ENCODE assay signal across 13 cellular contexts in the genomic region with DNA sequence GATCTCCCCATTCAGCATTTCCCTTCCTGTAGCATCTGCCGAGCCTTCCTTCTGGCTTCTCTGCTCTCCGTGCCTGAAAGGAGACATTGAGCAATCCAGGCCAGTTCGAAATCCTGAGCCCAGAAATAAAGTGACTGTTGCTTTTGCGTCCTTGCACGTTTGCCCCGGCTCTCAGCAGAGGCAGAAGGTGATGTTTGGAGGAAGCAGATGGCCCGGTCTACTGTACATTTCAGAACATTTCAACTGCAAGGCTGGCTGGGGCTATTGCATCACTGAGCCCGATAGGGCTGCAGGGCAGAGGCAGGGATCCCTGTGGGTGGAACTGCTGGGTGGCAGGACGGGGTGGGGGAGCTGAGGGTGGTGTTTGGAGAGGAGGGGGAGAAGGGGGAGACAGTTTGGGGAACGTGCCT. TPM values are rescaled to one million over a fixed set of nuclear protein-coding genes. Genes with fewer than 3 reads are reported as not detected.
DNase-seq lines count a peak whose midpoint lies in the region; ATAC-seq and TF ChIP-seq lines count a peak whose summit lies in the region.
"Had no signal": no experiment of that assay in that cellular context is flagged by ENCODE, and none has a peak within 500 bp of the region (broad histone marks: within the 10 kb centered on the region; RNA-seq: fewer than 3 reads in every experiment).

No MANE protein-coding gene starts in this region.

- H3K27me3 ChIP-seq in adipocyte (replicated peaks; ENCODE audit: control insufficient read depth, insufficient read depth, low read length): peaks cover 48% of the 10 kb centered on the region
- peaks cover 6% of the 10 kb centered on the region for H3K27me3 ChIP-seq in lower lobe of right lung (ENCODE audit: low read depth)

- no peak overlapping the region for H3K4me3 Mint-ChIP-seq in immature natural killer cell
- H3K4me3 Mint-ChIP-seq: CD8-positive, alpha-beta memory T cell had no signal

- H3K9ac ChIP-seq in adipocyte (ENCODE audit: low read length): no peak overlapping the region

- H3K36me3 Mint-ChIP-seq in immature natural killer cell: peaks cover 0 to 5% (median 4%) of the 10 kb centered on the region in 3 donors
- H3K36me3 Mint-ChIP-seq: CD8-positive, alpha-beta memory T cell had no signal

- peak; percentile 35 to 54 for ATAC-seq in lower lobe of right lung
- ATAC-seq in GM21717 (IDR thresholded peaks at IDR 0.05; ENCODE audit: unreplicated experiment): no peak
- ATAC-seq: Panc1 had no signal

- no peak overlapping the region for H3K4me3 ChIP-seq in HFF-Myc (replicated peaks; ENCODE audit: low read depth, low read length)
- no peak overlapping the region for H3K4me3 ChIP-seq in adipocyte (ENCODE audit: low read length)
- H3K4me3 ChIP-seq in lower lobe of right lung: no peak overlapping the region

- no peaks in the 10 kb centered on the region for H3K9me3 ChIP-seq in adipocyte (ENCODE audit: control insufficient read depth, low read length)
- no peaks in the 10 kb centered on the region for H3K9me3 ChIP-seq in lower lobe of right lung

- H3K9me3 Mint-ChIP-seq in immature natural killer cell: peaks cover 0 to 2% (median 0%) of the 10 kb centered on the region in 6 donors
- H3K9me3 Mint-ChIP-seq: CD8-positive, alpha-beta memory T cell had no signal

- intact Hi-C loops in lower lobe of right lung (cut with DNase I): no loop called here

- no peaks in the 10 kb centered on the region for H3K36me3 ChIP-seq in adipocyte (ENCODE audit: control insufficient read depth, insufficient read depth, low read length, severe bottlenecking)
- no peaks in the 10 kb centered on the region for H3K36me3 ChIP-seq in lower lobe of right lung

- peaks cover 22 to 26% of the 10 kb centered on the region in 2 donors for H3K4me1 Mint-ChIP-seq in immature natural killer cell

- peaks cover 4 to 9% (median 5%) of the 10 kb centered on the region in 3 donors for H3K27me3 Mint-ChIP-seq in immature natural killer cell (ENCODE audit: low read depth in 3 of 3)

- H3K27ac ChIP-seq in lower lobe of right lung: no peak overlapping the region

- H3K27ac Mint-ChIP-seq in immature natural killer cell: no peak overlapping the region

- DNase-seq in AG09319 (ENCODE audit: extremely low read depth, low read depth): peak; percentile 39
- peak; percentile 9 for DNase-seq in HFF-Myc (ENCODE audit: extremely low read depth, low read depth)
- DNase-seq in adipocyte (ENCODE audit: low read depth): peak; percentile 61
- DNase-seq in lower lobe of right lung: peak; percentile 61
- DNase-seq in T-helper 9 cell: no peak
- DNase-seq in immature natural killer cell: no peak
- DNase-seq in ureter (ENCODE audit: low spot score): no peak
- DNase-seq: activated naive CD4-positive, alpha-beta T cell treated with Interleukin-2 at 50 U/mL for 16 hours; CD8-positive, alpha-beta memory T cell; NCI-H1092 treated with DMSO at 0.1 percent for 48 hours had no signal

- peaks cover 21% of the 10 kb centered on the region for H3K4me1 ChIP-seq in adipocyte (ENCODE audit: control insufficient read depth, insufficient read depth, low read length)
- H3K4me1 ChIP-seq in lower lobe of right lung: peaks cover 19% of the 10 kb centered on the region

- TF ChIP-seq CTCF in AG09319 (IDR thresholded peaks at IDR 0.05; ENCODE audit: low read depth, low read length) (no peak), HFF-Myc (IDR thresholded peaks at IDR 0.05; ENCODE audit: low read depth, low read length, missing control alignments) (no peak), lower lobe of right lung (IDR thresholded peaks at IDR 0.05) (no peak)

RNA-seq across cellular contexts. Expression of a gene that starts 29.5 kb away (rescaled TPM):
- 67.9 TPM for total RNA-seq in lower lobe of right lung
- 10 to 100 TPM; 69.7 to 92.8 (median 73.6) TPM for polyA plus RNA-seq in immature natural killer cell
- total RNA-seq in ureter: 9.5 TPM
- total RNA-seq: pulmonary artery endothelial cell had no signal

Comparison
In these comparisons a context has a peak if more than half of its experiments do, and no peak if none do; other contexts are left out.
1. DNase-seq: peak in AG09319 (single experiment), HFF-Myc (single experiment), adipocyte (single experiment) and lower lobe of right lung (single experiment); none in T-helper 9 cell (single experiment), immature natural killer cell (0 of 3) and ureter (single experiment).